Comparison of ENCODE assay signal across 8 cellular contexts in genomic region chr4:145936142-145937020, GRCh38. TPM values are rescaled to one million over a fixed set of nuclear protein-coding genes. Genes with fewer than 3 reads are reported as not detected.
DNase-seq lines count a peak whose midpoint lies in the region; ATAC-seq and TF ChIP-seq lines count a peak whose summit lies in the region.

No MANE protein-coding gene starts in this region.

- H3K4me3 ChIP-seq in GM06990 (replicated peaks; ENCODE audit: low read depth, low read length) (peak overlapping the region; percentile 73), ascending aorta (peak overlapping the region; percentile 73 to 82), retinal pigment epithelial cell (ENCODE audit: low read length) (peak overlapping the region; percentile 78)

- peaks cover 0 to 2% of the 10 kb centered on the region in 2 donors for H3K27me3 Mint-ChIP-seq in T-cell

- POLR2A ChIA-PET in T-cell (lab: Charles Lee), result interaction anchor here (0.6 to 0.7 kb wide), 3 partner anchors 20 to 1681 kb away, joined by 3 to 5 read pairs (median 4); no protein-coding TSS in a partner anchor

- DNase-seq in GM06990 (ENCODE audit: extremely low read depth, insufficient read length) (peak; percentile 83), Kasumi-1 (lab: John Stamatoyannopoulos, UW) (peak; percentile 78 to 88), T-cell (peak; percentile 35 to 71 (median 55)), ascending aorta (ENCODE audit: low spot score in 2 of 2) (peak in 1 of 2 donors; percentile 78), hippocampal formation (lab: John Stamatoyannopoulos, UW) (peak; percentile 75 to 79), retinal pigment epithelial cell (ENCODE audit: low read depth) (peak; percentile 57), SIG-M5 treated with dmso at 0.1 percent for 504 hours (lab: John Stamatoyannopoulos, UW; ENCODE audit: unreplicated experiment) (no peak)

- H3K9me3 ChIP-seq in ascending aorta, result no peaks in the 10 kb centered on the region

- TF ChIP-seq CTCF in GM06990 (IDR thresholded peaks at IDR 0.05; ENCODE audit: insufficient read depth, low read length, poor library complexity, severe bottlenecking) (peak; percentile 21), ascending aorta (IDR thresholded peaks at IDR 0.05) (peak; percentile 7 to 23 (median 17)), retinal pigment epithelial cell (conservative IDR thresholded peaks at IDR 0.05; ENCODE audit: low read depth, low read length) (peak; percentile 29)

- H3K4me1 ChIP-seq in ascending aorta, result peaks cover 0 to 18% of the 10 kb centered on the region in 2 donors

- H3K4me3 Mint-ChIP-seq in T-cell, result peak overlapping the region; percentile 90 to 92 (median 90)

- H3K9me3 Mint-ChIP-seq in T-cell, result no peaks in the 10 kb centered on the region

- ATAC-seq in GM21825 (IDR thresholded peaks at IDR 0.05; ENCODE audit: unreplicated experiment) (peak; percentile 47), T-cell (replicated peaks in 1 of 4) (peak; percentile 54 to 63 (median 60))

- peak overlapping the region; percentile 94 to 96 for H3K27ac Mint-ChIP-seq in T-cell

- no peaks in the 10 kb centered on the region for H3K27me3 ChIP-seq in GM06990 (replicated peaks; ENCODE audit: control insufficient read depth, insufficient read depth, low read length)
- no peaks in the 10 kb centered on the region for H3K27me3 ChIP-seq in ascending aorta

- no peaks in the 10 kb centered on the region for H3K36me3 ChIP-seq in GM06990 (ENCODE audit: control insufficient read depth, insufficient read depth, low read length)
- H3K36me3 ChIP-seq in ascending aorta, result no peaks in the 10 kb centered on the region

- H3K4me1 Mint-ChIP-seq in T-cell, result peaks cover 38 to 54% (median 42%) of the 10 kb centered on the region in 3 donors

- H3K36me3 Mint-ChIP-seq in T-cell, result no peaks in the 10 kb centered on the region

- peak overlapping the region; percentile 95 to 99 for H3K27ac ChIP-seq in ascending aorta

- intact Hi-C loops in ascending aorta (cut with DNase I), result loop anchor here (1.0 to 10.0 kb wide), 8 partner anchors 50 to 1898 kb away; partner anchors contain the start of genes LSM6, MMAA and SMAD1

- CTCF ChIA-PET in T-cell (lab: Charles Lee), result interaction anchor here (0.6 to 1.4 kb wide), 7 partner anchors 9 to 755 kb away, joined by 3 to 12 read pairs (median 3); no protein-coding TSS in a partner anchor

RNA-seq across cellular contexts. Expression of gene ZNF827, which starts 2.2 kb away (rescaled TPM):
- total RNA-seq in T-cell (10 to 100 TPM; 17.3 to 24.8 (median 18.5) TPM), ascending aorta (19.5 TPM)
